ENCODE assay signal across 1 cellular context in the genomic region with DNA sequence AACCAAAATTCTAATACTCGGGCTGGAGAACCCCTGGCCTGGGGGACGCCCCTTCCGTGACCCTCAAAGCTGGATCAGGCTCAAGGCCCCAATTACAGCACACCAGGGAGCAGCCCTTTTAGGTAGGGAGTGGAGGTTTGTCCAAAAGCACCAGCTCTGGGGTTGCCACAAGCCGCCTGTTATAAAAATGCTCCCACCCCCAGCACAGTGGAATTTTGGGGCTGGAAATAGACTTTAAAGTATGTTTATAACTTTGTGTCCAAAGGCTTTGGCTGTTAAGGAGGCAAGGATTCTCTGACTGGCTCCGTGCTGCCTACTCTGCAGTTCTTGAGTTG.
TF ChIP-seq lines count a peak whose summit lies in the region.

No MANE protein-coding gene starts in this region.

TF ChIP-seq in GM23338, 12 proteins besides CTCF, POLR2A, EP300 and RAD21 (continued from another document):
- TF ChIP-seq, protein P1, sequence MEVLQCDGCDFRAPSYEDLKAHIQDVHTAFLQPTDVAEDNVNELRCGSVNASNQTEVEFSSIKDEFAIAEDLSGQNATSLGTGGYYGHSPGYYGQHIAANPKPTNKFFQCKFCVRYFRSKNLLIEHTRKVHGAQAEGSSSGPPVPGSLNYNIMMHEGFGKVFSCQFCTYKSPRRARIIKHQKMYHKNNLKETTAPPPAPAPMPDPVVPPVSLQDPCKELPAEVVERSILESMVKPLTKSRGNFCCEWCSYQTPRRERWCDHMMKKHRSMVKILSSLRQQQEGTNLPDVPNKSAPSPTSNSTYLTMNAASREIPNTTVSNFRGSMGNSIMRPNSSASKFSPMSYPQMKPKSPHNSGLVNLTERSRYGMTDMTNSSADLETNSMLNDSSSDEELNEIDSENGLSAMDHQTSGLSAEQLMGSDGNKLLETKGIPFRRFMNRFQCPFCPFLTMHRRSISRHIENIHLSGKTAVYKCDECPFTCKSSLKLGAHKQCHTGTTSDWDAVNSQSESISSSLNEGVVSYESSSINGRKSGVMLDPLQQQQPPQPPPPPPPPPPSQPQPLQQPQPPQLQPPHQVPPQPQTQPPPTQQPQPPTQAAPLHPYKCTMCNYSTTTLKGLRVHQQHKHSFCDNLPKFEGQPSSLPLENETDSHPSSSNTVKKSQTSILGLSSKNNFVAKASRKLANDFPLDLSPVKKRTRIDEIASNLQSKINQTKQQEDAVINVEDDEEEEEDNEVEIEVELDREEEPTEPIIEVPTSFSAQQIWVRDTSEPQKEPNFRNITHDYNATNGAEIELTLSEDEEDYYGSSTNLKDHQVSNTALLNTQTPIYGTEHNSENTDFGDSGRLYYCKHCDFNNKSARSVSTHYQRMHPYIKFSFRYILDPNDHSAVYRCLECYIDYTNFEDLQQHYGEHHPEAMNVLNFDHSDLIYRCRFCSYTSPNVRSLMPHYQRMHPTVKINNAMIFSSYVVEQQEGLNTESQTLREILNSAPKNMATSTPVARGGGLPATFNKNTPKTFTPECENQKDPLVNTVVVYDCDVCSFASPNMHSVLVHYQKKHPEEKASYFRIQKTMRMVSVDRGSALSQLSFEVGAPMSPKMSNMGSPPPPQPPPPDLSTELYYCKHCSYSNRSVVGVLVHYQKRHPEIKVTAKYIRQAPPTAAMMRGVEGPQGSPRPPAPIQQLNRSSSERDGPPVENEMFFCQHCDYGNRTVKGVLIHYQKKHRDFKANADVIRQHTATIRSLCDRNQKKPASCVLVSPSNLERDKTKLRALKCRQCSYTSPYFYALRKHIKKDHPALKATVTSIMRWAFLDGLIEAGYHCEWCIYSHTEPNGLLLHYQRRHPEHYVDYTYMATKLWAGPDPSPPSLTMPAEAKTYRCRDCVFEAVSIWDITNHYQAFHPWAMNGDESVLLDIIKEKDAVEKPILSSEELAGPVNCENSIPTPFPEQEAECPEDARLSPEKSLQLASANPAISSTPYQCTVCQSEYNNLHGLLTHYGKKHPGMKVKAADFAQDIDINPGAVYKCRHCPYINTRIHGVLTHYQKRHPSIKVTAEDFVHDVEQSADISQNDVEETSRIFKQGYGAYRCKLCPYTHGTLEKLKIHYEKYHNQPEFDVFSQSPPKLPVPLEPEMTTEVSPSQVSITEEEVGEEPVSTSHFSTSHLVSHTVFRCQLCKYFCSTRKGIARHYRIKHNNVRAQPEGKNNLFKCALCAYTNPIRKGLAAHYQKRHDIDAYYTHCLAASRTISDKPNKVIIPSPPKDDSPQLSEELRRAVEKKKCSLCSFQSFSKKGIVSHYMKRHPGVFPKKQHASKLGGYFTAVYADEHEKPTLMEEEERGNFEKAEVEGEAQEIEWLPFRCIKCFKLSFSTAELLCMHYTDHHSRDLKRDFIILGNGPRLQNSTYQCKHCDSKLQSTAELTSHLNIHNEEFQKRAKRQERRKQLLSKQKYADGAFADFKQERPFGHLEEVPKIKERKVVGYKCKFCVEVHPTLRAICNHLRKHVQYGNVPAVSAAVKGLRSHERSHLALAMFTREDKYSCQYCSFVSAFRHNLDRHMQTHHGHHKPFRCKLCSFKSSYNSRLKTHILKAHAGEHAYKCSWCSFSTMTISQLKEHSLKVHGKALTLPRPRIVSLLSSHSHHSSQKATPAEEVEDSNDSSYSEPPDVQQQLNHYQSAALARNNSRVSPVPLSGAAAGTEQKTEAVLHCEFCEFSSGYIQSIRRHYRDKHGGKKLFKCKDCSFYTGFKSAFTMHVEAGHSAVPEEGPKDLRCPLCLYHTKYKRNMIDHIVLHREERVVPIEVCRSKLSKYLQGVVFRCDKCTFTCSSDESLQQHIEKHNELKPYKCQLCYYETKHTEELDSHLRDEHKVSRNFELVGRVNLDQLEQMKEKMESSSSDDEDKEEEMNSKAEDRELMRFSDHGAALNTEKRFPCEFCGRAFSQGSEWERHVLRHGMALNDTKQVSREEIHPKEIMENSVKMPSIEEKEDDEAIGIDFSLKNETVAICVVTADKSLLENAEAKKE (CRISPR knock-in tag; IDR thresholded peaks at IDR 0.05) = no peak
- TF ChIP-seq ETS1 (IDR thresholded peaks at IDR 0.05) = no peak
TF ChIP-seq in GM23338: peak in this region for 0.
